ENCODE assay signal across 12 cellular contexts in the genomic region with DNA sequence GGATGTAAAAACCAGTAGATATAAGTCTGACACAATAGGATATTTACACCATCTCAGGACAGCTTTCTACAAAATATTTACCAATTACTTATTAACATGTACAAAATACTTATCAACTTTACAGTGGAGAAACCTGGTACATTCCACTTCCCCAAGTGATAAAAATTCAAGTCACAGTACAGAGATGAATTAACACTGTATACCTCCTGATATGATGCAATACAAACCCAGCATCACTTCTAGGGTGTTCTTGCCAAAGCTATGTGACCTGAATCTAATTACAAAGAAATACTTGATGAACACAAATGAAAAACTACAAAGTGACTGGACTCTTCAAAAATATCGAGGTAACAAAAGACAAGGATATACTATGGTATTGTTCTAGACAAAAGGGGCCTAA.
DNase-seq lines count a peak whose midpoint lies in the region; ATAC-seq, FAIRE-seq and TF ChIP-seq lines count a peak whose summit lies in the region.
"Had no signal": no experiment of that assay in that cellular context is flagged by ENCODE, and none has a peak within 500 bp of the region (broad histone marks: within the 10 kb centered on the region; RNA-seq: fewer than 3 reads in every experiment).

No MANE protein-coding gene starts in this region.

- H3K36me3 ChIP-seq in OCI-LY3 (replicated peaks; ENCODE audit: low read depth, low read length) (peaks cover 3% of the 10 kb centered on the region), fibroblast of lung (ENCODE audit: control insufficient read depth, insufficient read depth, low read length) (no peaks in the 10 kb centered on the region), ascending aorta (peaks cover 0 to 16% of the 10 kb centered on the region in 2 donors)
- H3K36me3 ChIP-seq: thyroid gland had no signal

- no peaks in the 10 kb centered on the region for H3K27me3 ChIP-seq in OCI-LY3 (ENCODE audit: low read depth, low read length)
- no peaks in the 10 kb centered on the region for H3K27me3 ChIP-seq in fibroblast of lung (ENCODE audit: control insufficient read depth, insufficient read depth, low read length)
- H3K27me3 ChIP-seq in ascending aorta = no peaks in the 10 kb centered on the region
- H3K27me3 ChIP-seq: thyroid gland had no signal

- H3K4me1 ChIP-seq in OCI-LY3 (ENCODE audit: low read length) (peaks cover 27% of the 10 kb centered on the region), fibroblast of lung (ENCODE audit: control insufficient read depth, extremely low read depth, insufficient read depth, low read length) (peaks cover 5% of the 10 kb centered on the region), ascending aorta (no peaks in the 10 kb centered on the region)
- H3K4me1 ChIP-seq: thyroid gland had no signal

- DNase-seq in GM18507 (ENCODE audit: extremely low spot score, insufficient read length, low read depth) (no peak), fibroblast of lung (ENCODE audit: low read depth in 2 of 2) (peak in 1 of 2 donors; percentile 24), kidney glomerular epithelial cell (lab: John Stamatoyannopoulos, UW) (no peak), ascending aorta (ENCODE audit: low spot score in 2 of 2) (no peak), Right ventricle myocardium superior (no peak), hepatic stellate cell (ENCODE audit: low spot score) (no peak)
- DNase-seq: CD4-positive, alpha-beta T cell; glutamatergic neuron; left ventricle myocardium superior; thyroid gland had no signal

- peak; percentile 31 for FAIRE-seq in GM18507 (lab: Jason Lieb, UNC)

- H3K4me3 ChIP-seq in OCI-LY3 (ENCODE audit: low read length) (peak overlapping the region; percentile 58), fibroblast of lung (replicated peaks in 1 of 4; ENCODE audit: control extremely low read depth in 1 of 4, insufficient read depth in 1 of 4, low read depth in 3 of 4, low read length in 4 of 4) (no peak overlapping the region), ascending aorta (no peak overlapping the region)
- H3K4me3 ChIP-seq: thyroid gland had no signal

- intact Hi-C loops in ascending aorta (cut with DNase I) = no loop called here
- intact Hi-C loops in Right ventricle myocardium superior (cut with DNase I) = no loop called here

- H3K9me3 ChIP-seq in OCI-LY3 (ENCODE audit: insufficient read depth, low read length) (0 out of 2 replicates have a peak, but pooled peaks cover 4% of the 10 kb centered on the region), fibroblast of lung (ENCODE audit: control insufficient read depth, insufficient read depth, low read depth, low read length) (no peaks in the 10 kb centered on the region), ascending aorta (peaks cover 12 to 33% of the 10 kb centered on the region in 2 donors)
- H3K9me3 ChIP-seq: thyroid gland had no signal

- ATAC-seq in GM21619 (IDR thresholded peaks at IDR 0.05; ENCODE audit: unreplicated experiment) (peak; percentile 17), Right ventricle myocardium superior (ENCODE audit: poor library complexity) (no peak)
- ATAC-seq: left ventricle myocardium superior had no signal

- 0 out of 2 replicates have a peak overlapping the region, but pooled peaks have one; percentile 39 for H2AFZ ChIP-seq in OCI-LY3 (ENCODE audit: low read depth, low read length)
- no peak overlapping the region for H2AFZ ChIP-seq in fibroblast of lung (ENCODE audit: low read length)

- no peak for TF ChIP-seq CTCF in OCI-LY3 (IDR thresholded peaks at IDR 0.05; ENCODE audit: low read depth, low read length)
- TF ChIP-seq CTCF in fibroblast of lung (conservative IDR thresholded peaks at IDR 0.05 in 1 of 2, IDR thresholded peaks at IDR 0.05 in 1 of 2; ENCODE audit: low read depth in 1 of 2, low read length in 2 of 2) = no peak
- TF ChIP-seq CTCF in ascending aorta (IDR thresholded peaks at IDR 0.05) = no peak

- peak overlapping the region; percentile 73 for H3K4me2 ChIP-seq in OCI-LY3 (ENCODE audit: low read length)
- peak overlapping the region; percentile 23 for H3K4me2 ChIP-seq in fibroblast of lung (ENCODE audit: extremely low read depth, insufficient read depth, low read length)

- H3K9ac ChIP-seq in OCI-LY3 (ENCODE audit: low read length) = peak overlapping the region; percentile 44
- H3K9ac ChIP-seq in fibroblast of lung (ENCODE audit: insufficient read depth, low read length) = no peak overlapping the region

- H3K27ac ChIP-seq in OCI-LY3 (ENCODE audit: low read length) (peak overlapping the region; percentile 99), fibroblast of lung (ENCODE audit: insufficient read depth, low read length) (peak overlapping the region; percentile 8), ascending aorta (no peak overlapping the region)
- H3K27ac ChIP-seq: thyroid gland had no signal

- H3K79me2 ChIP-seq in OCI-LY3 (ENCODE audit: low read length) (no peaks in the 10 kb centered on the region), fibroblast of lung (ENCODE audit: control insufficient read depth, insufficient read depth, low read length) (no peaks in the 10 kb centered on the region)

- H4K20me1 ChIP-seq in OCI-LY3 (ENCODE audit: insufficient read depth, low read length) (no peaks in the 10 kb centered on the region), fibroblast of lung (ENCODE audit: control insufficient read depth, extremely low read depth, insufficient read depth, low read length) (no peaks in the 10 kb centered on the region)

Comparison
In these comparisons a context has a peak if more than half of its experiments do, and no peak if none do; other contexts are left out.
1. H3K27ac ChIP-seq: peak in OCI-LY3 (single experiment) and fibroblast of lung (single experiment); none in ascending aorta (0 of 2).